16 cellular contexts compared by ENCODE assay signal in the genomic region with DNA sequence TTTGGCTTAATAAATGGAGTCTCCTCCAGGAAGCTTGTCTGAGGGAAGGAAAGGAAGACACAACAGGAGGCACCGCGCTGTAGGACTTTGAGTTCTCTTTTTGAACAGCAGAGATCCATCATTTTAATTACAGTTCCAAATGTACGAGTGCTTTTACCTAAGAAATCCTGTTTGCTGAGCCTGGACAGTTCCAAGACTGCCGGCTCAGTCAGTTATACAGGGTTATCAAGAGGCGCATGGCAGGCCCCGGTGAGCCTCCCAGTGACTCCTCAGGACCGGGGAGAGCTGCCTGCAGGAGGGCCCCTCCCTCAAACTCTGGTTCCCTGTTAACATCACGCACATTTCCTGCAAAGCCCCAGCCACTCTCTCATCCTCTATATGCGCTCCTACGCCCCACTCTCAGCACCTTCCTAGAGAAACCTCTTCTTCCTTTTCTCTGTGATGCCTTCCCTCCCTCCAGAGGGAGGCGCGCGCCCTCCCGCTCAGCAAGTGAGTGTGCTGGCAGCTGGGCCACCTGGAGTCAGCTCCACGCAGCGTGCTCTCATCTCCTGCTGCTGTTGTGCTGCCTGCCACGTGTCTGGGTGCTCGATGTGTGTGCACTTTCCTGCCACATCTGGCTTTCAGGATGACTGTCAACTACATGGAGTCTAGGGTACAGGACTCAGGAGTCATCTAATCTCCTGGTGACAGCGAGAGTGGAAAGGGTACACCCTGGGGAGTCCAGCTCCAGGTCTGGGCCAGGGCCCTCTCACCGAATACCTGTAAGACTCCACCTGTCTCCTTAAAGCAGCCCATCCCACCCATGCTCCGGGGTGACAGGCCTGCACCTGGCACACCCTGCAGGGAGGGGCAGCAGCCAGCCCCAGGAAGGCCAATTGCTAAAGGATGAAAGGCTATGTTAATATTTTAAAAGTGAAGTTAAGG.
"Had no signal": no experiment of that assay in that cellular context is flagged by ENCODE, and none has a peak within 500 bp of the region (broad histone marks: within the 10 kb centered on the region; RNA-seq: fewer than 3 reads in every experiment).

No MANE protein-coding gene starts in this region.

- DNase-seq: activated CD4-positive, alpha-beta T cell treated with anti-CD3 and anti-CD28 coated beads for 4 hours; activated effector memory CD4-positive, alpha-beta T cell treated with Interleukin-2 at 50 U/mL for 16 hours; anterior cingulate cortex; dorsolateral prefrontal cortex; esophagus squamous epithelium; foreskin fibroblast; heart left ventricle; left lung; mesenchymal stem cell; pancreas; stimulated activated CD4-positive, alpha-beta T cell treated with anti-CD3 and anti-CD28 coated beads, Interleukin-15, amount 100 ng/mL, for 24 hours; stimulated activated CD4-positive, alpha-beta T cell treated with anti-CD3 and anti-CD28 coated beads, Interleukin-4, amount 100 ng/mL, for 24 hours; T-helper 9 cell had no signal

- H3K9me3 Mint-ChIP-seq: nephron had no signal

- ATAC-seq: left lung had no signal

- H3K4me3 Mint-ChIP-seq: activated naive CD8-positive, alpha-beta T cell; nephron; stimulated activated naive CD8-positive, alpha-beta T cell treated with anti-CD3 and anti-CD28 coated beads, Interleukin-15, Interleukin-2, amounts not matched to agents 100 ng/mL and 50 ng/mL, for 24 hours had no signal

- H3K27ac Mint-ChIP-seq: activated naive CD8-positive, alpha-beta T cell; nephron; stimulated activated naive CD8-positive, alpha-beta T cell treated with anti-CD3 and anti-CD28 coated beads, Interleukin-15, Interleukin-2, amounts not matched to agents 100 ng/mL and 50 ng/mL, for 24 hours had no signal

- H3K27me3 Mint-ChIP-seq: activated naive CD8-positive, alpha-beta T cell; stimulated activated naive CD8-positive, alpha-beta T cell treated with anti-CD3 and anti-CD28 coated beads, Interleukin-15, Interleukin-2, amounts not matched to agents 100 ng/mL and 50 ng/mL, for 24 hours had no signal
